8 cellular contexts compared by ENCODE assay signal in genomic region chr17:59837362-59838195, GRCh38. TPM values are rescaled to one million over a fixed set of nuclear protein-coding genes. Genes with fewer than 3 reads are reported as not detected.
DNase-seq lines count a peak whose midpoint lies in the region; ATAC-seq and TF ChIP-seq lines count a peak whose summit lies in the region.

No MANE protein-coding gene starts in this region.

- H3K9me3 ChIP-seq in HUES48 (ENCODE audit: control insufficient read depth, insufficient read depth, low read length) (no peaks in the 10 kb centered on the region), heart left ventricle (no peaks in the 10 kb centered on the region)

- H3K27me3 Mint-ChIP-seq in progenitor cell of endocrine pancreas: no peaks in the 10 kb centered on the region

- peak overlapping the region; percentile 86 for H3K4me3 ChIP-seq in HUES48 (ENCODE audit: low read depth, low read length)
- H3K4me3 ChIP-seq in heart left ventricle: peak overlapping the region in 11 of 12 donors; percentile 40 to 77 (median 57)

- peak overlapping the region; percentile 97 for H3K27ac ChIP-seq in HUES48 (ENCODE audit: low read depth, low read length)
- H3K27ac ChIP-seq in RWPE1: peak overlapping the region; percentile 96
- H3K27ac ChIP-seq in adipose tissue (ENCODE audit: low read depth, low read length): peak overlapping the region; percentile 100
- H3K27ac ChIP-seq in heart left ventricle: peak overlapping the region; percentile 77 to 97 (median 90)

- H3K9ac ChIP-seq in HUES48 (ENCODE audit: low read depth, low read length): peak overlapping the region; percentile 98

- POLR2A ChIA-PET in RWPE1 (lab: Yijun Ruan, JAX; ENCODE audit: low non-redundant PET): interaction anchor here (0.9 to 1.2 kb wide), 3 partner anchors 28 to 84 kb away, joined by 3 to 8 read pairs (median 4); no protein-coding TSS in a partner anchor

- ATAC-seq in GM21576 (IDR thresholded peaks at IDR 0.05; ENCODE audit: unreplicated experiment): peak; percentile 73
- ATAC-seq in heart left ventricle: peak; percentile 89 to 97 (median 94)

- H3K27ac Mint-ChIP-seq in progenitor cell of endocrine pancreas: peak overlapping the region; percentile 100

- CTCF ChIA-PET in RWPE1 (lab: Yijun Ruan, JAX): interaction anchor here (0.5 to 1.2 kb wide), 4 partner anchors 41 to 84 kb away, joined by 3 to 8 read pairs (median 3); no protein-coding TSS in a partner anchor

- H3K36me3 ChIP-seq in HUES48 (ENCODE audit: control insufficient read depth, insufficient read depth, low read length): peaks cover 32% of the 10 kb centered on the region
- peaks cover 0 to 40% (median 15%) of the 10 kb centered on the region in 9 donors for H3K36me3 ChIP-seq in heart left ventricle

- DNase-seq in GDM1 (lab: John Stamatoyannopoulos, UW) (peak; percentile 88), RWPE1 (ENCODE audit: low spot score) (peak; percentile 86), heart left ventricle (peak in 4 of 5 donors; percentile 41 to 82 (median 74)), progenitor cell of endocrine pancreas (ENCODE audit: low spot score, unreplicated experiment) (peak; percentile 44), middle frontal gyrus (ENCODE audit: extremely low spot score, low spot score) (no peak)

- H3K27me3 ChIP-seq in HUES48 (ENCODE audit: control insufficient read depth, insufficient read depth, low read length): no peaks in the 10 kb centered on the region
- H3K27me3 ChIP-seq in heart left ventricle: no peaks in the 10 kb centered on the region

- peak overlapping the region; percentile 96 for H3K4me3 Mint-ChIP-seq in progenitor cell of endocrine pancreas (ENCODE audit: low read depth)

- WGBS in adipose tissue, 3 donors: 1 to 4% (median 4%) methylated on average over 8 of the region's 8 CpGs
- WGBS in heart left ventricle, 4 donors: 5 to 11% (median 9%) methylated on average over 8 of the region's 8 CpGs

- TF ChIP-seq POLR2A in heart left ventricle (IDR thresholded peaks at IDR 0.05): peak in 1 of 2 donors; percentile 54

- H3K36me3 Mint-ChIP-seq in progenitor cell of endocrine pancreas (ENCODE audit: insufficient read depth): peaks cover 34% of the 10 kb centered on the region

- H3K4me1 ChIP-seq in HUES48 (ENCODE audit: control insufficient read depth, insufficient read depth, low read length): 0 out of 2 replicates have a peak, but pooled peaks cover 5% of the 10 kb centered on the region
- peaks cover 0 to 38% (median 16%) of the 10 kb centered on the region in 12 donors for H3K4me1 ChIP-seq in heart left ventricle

- peaks cover 40% of the 10 kb centered on the region for H3K4me1 Mint-ChIP-seq in progenitor cell of endocrine pancreas (ENCODE audit: low read depth)

- TF ChIP-seq CTCF in RWPE1 (conservative IDR thresholded peaks at IDR 0.05; ENCODE audit: low read depth): no peak
- peak in 3 of 12 donors; percentile 10 to 23 (median 16) for TF ChIP-seq CTCF in heart left ventricle (IDR thresholded peaks at IDR 0.05)
- no peak for TF ChIP-seq CTCF in progenitor cell of endocrine pancreas (IDR thresholded peaks at IDR 0.05; ENCODE audit: unreplicated experiment)

- no peaks in the 10 kb centered on the region for H3K9me3 Mint-ChIP-seq in progenitor cell of endocrine pancreas (ENCODE audit: low read depth)

- intact Hi-C loops in heart left ventricle (cut with DNase I): loop anchor here in 6 of 10 donors (2.0 to 10.0 kb wide), 5 partner anchors 50 to 85 kb away; no protein-coding TSS in a partner anchor

RNA-seq across cellular contexts. Expression of gene TUBD1, which starts 55.2 kb away (rescaled TPM):
- 1 to 10 TPM; 4.1 to 8.8 (median 4.5) TPM for polyA plus RNA-seq in adipose tissue
- total RNA-seq in heart left ventricle: 1 to 10 TPM; 3.7 to 8.5 (median 6.2) TPM
- 1 to 10 TPM; 4.6 to 7.0 TPM for polyA plus RNA-seq in heart left ventricle
- total RNA-seq in progenitor cell of endocrine pancreas: 31.7 and 31.8 TPM in 2 replicates

RNA-seq across cellular contexts. Expression of gene RPS6KB1, which starts 55.3 kb away (rescaled TPM):
- polyA plus RNA-seq in adipose tissue: 10 to 100 TPM in 2 of 3 donors, 1 to 10 TPM in 1; 7.4 to 12.5 (median 11.1) TPM
- total RNA-seq in heart left ventricle: 10 to 100 TPM; 13.5 to 29.4 (median 24.5) TPM
- polyA plus RNA-seq in heart left ventricle: 10 to 100 TPM in 1 of 2 donors, 1 to 10 TPM in 1; 7.8 to 11.6 TPM
- total RNA-seq in progenitor cell of endocrine pancreas: 48.9 and 53.8 TPM in 2 replicates
